12 cellular contexts compared by ENCODE assay signal in genomic region chr9:11933926-11934325, GRCh38.
A peak's percentile ranks its signal among the peaks of the same experiment; 100 is the strongest.
DNase-seq lines count a peak whose midpoint lies in the region; ATAC-seq lines count a peak whose summit lies in the region.
"Had no signal": no experiment of that assay in that cellular context is flagged by ENCODE, and none has a peak within 500 bp of the region (broad histone marks: within the 10 kb centered on the region; RNA-seq: fewer than 3 reads in every experiment).

No MANE protein-coding gene starts in this region.

- H3K27ac ChIP-seq in epithelial cell of prostate = peak overlapping the region; percentile 77
- H3K27ac ChIP-seq: tibial nerve had no signal

- ATAC-seq in GM21576 (IDR thresholded peaks at IDR 0.05; ENCODE audit: unreplicated experiment) = no peak
- no peak for ATAC-seq in HG02610 (IDR thresholded peaks at IDR 0.05; ENCODE audit: unreplicated experiment)
- ATAC-seq: activated CD4-positive, CD25-positive, alpha-beta regulatory T cell treated with anti-CD3 and anti-CD28 coated beads, Interleukin-2, amount 50 U/mL, for 24 hours had no signal

- DNase-seq in NCI-H1417 (lab: John Stamatoyannopoulos, UW) (peak in 2 of 3 experiments; percentile 0 to 22), NCI-H1417 treated with DMSO at 0.1 percent for 48 hours (lab: John Stamatoyannopoulos, UW) (no peak), NCI-H69 (lab: John Stamatoyannopoulos, UW) (peak; percentile 91), epithelial cell of prostate (ENCODE audit: low read depth, low spot score) (peak; percentile 6), retina (peak; percentile 10), HuH-7 (ENCODE audit: low spot score) (no peak)
- DNase-seq: DND-41, small intestine had no signal

Comparison
In these comparisons a context has a peak if more than half of its experiments do, and no peak if none do; other contexts are left out.
1. DNase-seq: peak in NCI-H1417 (2 of 3), NCI-H69 (single experiment), epithelial cell of prostate (single experiment) and retina (single experiment); none in NCI-H1417 treated with DMSO at 0.1 percent for 48 hours (single experiment) and HuH-7 (single experiment).